Comparison of ENCODE assay signal across 13 cellular contexts in the genomic region with DNA sequence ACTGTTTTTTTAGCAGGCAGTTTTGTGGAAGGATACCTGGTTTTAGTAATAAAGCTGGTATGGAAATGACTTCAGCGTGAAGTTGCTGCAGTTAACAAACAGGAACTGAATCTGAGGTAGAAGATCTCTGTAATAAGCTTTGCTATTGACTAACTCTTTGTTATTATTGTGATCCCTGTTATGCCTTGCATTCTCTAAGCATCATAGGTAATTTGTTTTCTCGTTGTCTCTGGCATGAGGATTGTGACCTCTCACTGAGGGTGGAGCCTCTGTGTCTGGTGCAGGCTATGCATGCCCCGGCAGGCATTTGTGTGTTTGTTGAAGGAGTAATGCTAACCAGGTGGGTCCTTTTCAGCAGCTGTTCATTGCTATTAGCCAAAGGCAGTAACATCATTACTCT. TPM values are rescaled to one million over a fixed set of nuclear protein-coding genes. Genes with fewer than 3 reads are reported as not detected.
DNase-seq lines count a peak whose midpoint lies in the region; ATAC-seq and TF ChIP-seq lines count a peak whose summit lies in the region.
"Not testable (repeated sequence)": the region's sequence is repeated elsewhere in the genome, so short reads cannot be mapped to it uniquely, and the experiment has no call there.
"Had no signal": no experiment of that assay in that cellular context is flagged by ENCODE, and none has a peak within 500 bp of the region (broad histone marks: within the 10 kb centered on the region; RNA-seq: fewer than 3 reads in every experiment).

No MANE protein-coding gene starts in this region.

- DNase-seq in DMS153 treated with DMSO at 0.1 percent for 48 hours (lab: John Stamatoyannopoulos, UW; ENCODE audit: unreplicated experiment): peak; percentile 63
- DNase-seq in NCI-H146 treated with DMSO at 0.1 percent for 48 hours (lab: John Stamatoyannopoulos, UW; ENCODE audit: unreplicated experiment): peak; percentile 74
- DNase-seq in NCI-H69 (lab: John Stamatoyannopoulos, UW): peak; percentile 90
- DNase-seq in WTC11 (ENCODE audit: low spot score); mesothelial cell of epicardium (ENCODE audit: low spot score in 2 of 2, unreplicated experiment in 2 of 2): not testable (repeated sequence)

- not testable (repeated sequence) for H3K9me3 Mint-ChIP-seq in WTC11, mesothelial cell of epicardium

- H3K27me3 Mint-ChIP-seq in WTC11 (ENCODE audit: low read depth); mesothelial cell of epicardium (ENCODE audit: low read depth): not testable (repeated sequence)

- not testable (repeated sequence) for TF ChIP-seq CTCF in WTC11 (IDR thresholded peaks at IDR 0.05); mesothelial cell of epicardium (IDR thresholded peaks at IDR 0.05; ENCODE audit: unreplicated experiment)

- H3K36me3 Mint-ChIP-seq in WTC11, mesothelial cell of epicardium: not testable (repeated sequence)

- peak overlapping the region; percentile 57; the same call in 1 of the 2 replicates for H3K27ac Mint-ChIP-seq in WTC11
- peak overlapping the region; percentile 53 for H3K27ac Mint-ChIP-seq in mesothelial cell of epicardium

- H3K4me1 Mint-ChIP-seq in WTC11 (peaks cover 13% of the 10 kb centered on the region), mesothelial cell of epicardium (peaks cover 14% of the 10 kb centered on the region)

- peak; percentile 57 for ATAC-seq in GM18520 (IDR thresholded peaks at IDR 0.05; ENCODE audit: unreplicated experiment)
- ATAC-seq in HG02798 (IDR thresholded peaks at IDR 0.05; ENCODE audit: poor library complexity, unreplicated experiment): peak; percentile 44
- ATAC-seq in HG03520 (IDR thresholded peaks at IDR 0.05; ENCODE audit: unreplicated experiment): peak; percentile 65
- peak; percentile 61; the same call in 1 of the 2 replicates for ATAC-seq in WTC11

- POLR2A ChIA-PET in WTC11 (lab: Charles Lee): not testable (repeated sequence)

- CTCF ChIA-PET in WTC11 (lab: Charles Lee): not testable (repeated sequence)

- not testable (repeated sequence) for H3K4me3 Mint-ChIP-seq in WTC11, mesothelial cell of epicardium

RNA-seq across cellular contexts. Expression of gene FABP2, which starts 31.4 kb away (rescaled TPM):
- not detected in 3 replicates for total RNA-seq in WTC11 (2021)
- not detected in 3 replicates for total RNA-seq in mesothelial cell of epicardium
- total RNA-seq: CD4-positive, CD25-positive, alpha-beta regulatory T cell; dermis blood vessel endothelial cell; gastroesophageal sphincter; right cardiac atrium; T-helper 1 cell treated with Interleukin-12 subunit alpha and Interleukin-12 subunit beta and Interleukin-4 antibody, amounts not matched to agents 30 ng/mL and 1 ng/mL, for 36 hours had no signal
